ENCODE assay signal across 26 cellular contexts in genomic region chrX:108946531-108946930, GRCh38.
"Had no signal": no experiment of that assay in that cellular context is flagged by ENCODE, and none has a peak within 500 bp of the region (broad histone marks: within the 10 kb centered on the region; RNA-seq: fewer than 3 reads in every experiment).

No MANE protein-coding gene starts in this region.

- DNase-seq: heart left ventricle; hypothalamus; left ventricle myocardium superior; lower lobe of right lung; mesenchymal stem cell; naive thymus-derived CD8-positive, alpha-beta T cell; nucleus accumbens; pancreas; posterior cingulate gyrus; retina; right cardiac atrium; stimulated activated CD4-positive, alpha-beta T cell treated with anti-CD3 and anti-CD28 coated beads, Interleukin-12 subunit alpha, Interleukin-12 subunit beta, amount 100 ng/mL, for 4 hours; stimulated activated CD4-positive, alpha-beta T cell treated with anti-CD3 and anti-CD28 coated beads, Interleukin-2, amount 100 ng/mL, for 24 hours; stimulated activated CD4-positive, alpha-beta T cell treated with anti-CD3 and anti-CD28 coated beads, Interleukin-4, amount 100 ng/mL, for 1 hour; stimulated activated naive B cell treated with anti-CD40 and anti-IgM and Interleukin-4, amounts not matched to agents 10 μg/mL and 1 μg/mL and 100 μg/mL, for 72 hours; stimulated activated naive CD8-positive, alpha-beta T cell treated with anti-CD3 and anti-CD28 coated beads, Interleukin-15, Interleukin-2, amounts not matched to agents 100 U/mL and 50 U/mL, for 24 hours; stomach; testis; thyroid gland; transverse colon; upper lobe of right lung had no signal

- H3K4me3 Mint-ChIP-seq: naive thymus-derived CD8-positive, alpha-beta T cell; nephron; stimulated activated naive B cell treated with anti-CD40 and anti-IgM and Interleukin-4, amounts not matched to agents 10 μg/mL and 1 μg/mL and 100 μg/mL, for 72 hours had no signal

- H3K9me3 ChIP-seq: heart left ventricle, lower lobe of right lung, pancreas, prostate gland, testis, thyroid gland, transverse colon, upper lobe of right lung had no signal

- H3K27me3 Mint-ChIP-seq: naive thymus-derived CD8-positive, alpha-beta T cell; stimulated activated naive B cell treated with anti-CD40 and anti-IgM and Interleukin-4, amounts not matched to agents 10 μg/mL and 1 μg/mL and 100 μg/mL, for 72 hours had no signal

- H3K4me1 ChIP-seq: heart left ventricle, lower lobe of right lung, pancreas, prostate gland, stomach, testis, thyroid gland, transverse colon, upper lobe of right lung had no signal

- H3K4me3 ChIP-seq: heart left ventricle, lower lobe of right lung, pancreas, prostate gland, skin epidermis, stomach, testis, thyroid gland, transverse colon, upper lobe of right lung had no signal

- H3K36me3 ChIP-seq: heart left ventricle, lower lobe of right lung, pancreas, prostate gland, stomach, thyroid gland, transverse colon, upper lobe of right lung had no signal

- H3K27ac Mint-ChIP-seq: naive thymus-derived CD8-positive, alpha-beta T cell; nephron; stimulated activated naive B cell treated with anti-CD40 and anti-IgM and Interleukin-4, amounts not matched to agents 10 μg/mL and 1 μg/mL and 100 μg/mL, for 72 hours had no signal

- H3K9me3 Mint-ChIP-seq: nephron had no signal

- H3K4me1 Mint-ChIP-seq: naive thymus-derived CD8-positive, alpha-beta T cell; nephron; stimulated activated naive B cell treated with anti-CD40 and anti-IgM and Interleukin-4, amounts not matched to agents 10 μg/mL and 1 μg/mL and 100 μg/mL, for 72 hours had no signal

- ATAC-seq: heart left ventricle; left lobe of liver; left ventricle myocardium superior; lower lobe of right lung; naive thymus-derived CD8-positive, alpha-beta T cell; pancreas; right cardiac atrium; sciatic nerve; upper lobe of right lung had no signal

- H3K27me3 ChIP-seq: heart left ventricle, testis, thyroid gland, transverse colon, upper lobe of right lung had no signal

- H3K27ac ChIP-seq: heart left ventricle, lower lobe of right lung, pancreas, prostate gland, skin epidermis, stomach, testis, thyroid gland, transverse colon, upper lobe of right lung had no signal

- H3K36me3 Mint-ChIP-seq: naive thymus-derived CD8-positive, alpha-beta T cell; stimulated activated naive B cell treated with anti-CD40 and anti-IgM and Interleukin-4, amounts not matched to agents 10 μg/mL and 1 μg/mL and 100 μg/mL, for 72 hours had no signal
